In genomic region chr16:21262779-21263639, GRCh38 we compare ENCODE assay signal across 1 cellular context.
TF ChIP-seq lines count a peak whose summit lies in the region.

No MANE protein-coding gene starts in this region.

TF ChIP-seq in K562, 482 proteins besides CTCF, POLR2A, EP300 and RAD21:
- TF ChIP-seq KDM1A (IDR thresholded peaks at IDR 0.05) (no peak), ZNF121 (CRISPR knock-in tag; conservative IDR thresholded peaks at IDR 0.05) (peak; percentile 54)
TF ChIP-seq in K562: peak in this region for 1.
